11 cellular contexts compared by ENCODE assay signal in genomic region chr5:139495644-139496435, GRCh38. TPM values are rescaled to one million over a fixed set of nuclear protein-coding genes. Genes with fewer than 3 reads are reported as not detected.
DNase-seq lines count a peak whose midpoint lies in the region; ATAC-seq and TF ChIP-seq lines count a peak whose summit lies in the region.
"Had no signal": no experiment of that assay in that cellular context is flagged by ENCODE, and none has a peak within 500 bp of the region (broad histone marks: within the 10 kb centered on the region; RNA-seq: fewer than 3 reads in every experiment).

No MANE protein-coding gene starts in this region.

- no peak for TF ChIP-seq CTCF in HFFc6 (IDR thresholded peaks at IDR 0.05)

- no peaks in the 10 kb centered on the region for H3K36me3 ChIP-seq in CD4-positive, alpha-beta memory T cell (ENCODE audit: insufficient read depth, low read length)

- no peaks in the 10 kb centered on the region for H3K9me3 Mint-ChIP-seq in HFFc6
- H3K9me3 Mint-ChIP-seq in activated T-helper 2 cell treated with anti-CD3 and anti-CD28 coated beads, Interferon-gamma antibody, Interleukin-2, Interleukin-4, amounts not matched to agents 10 μg/mL and 5 μg/mL and 100 μg/mL, durations not matched to agents 14 hours and 24 hours and 36 hours, result no peaks in the 10 kb centered on the region
- H3K9me3 Mint-ChIP-seq in CD4-positive, alpha-beta memory T cell, result no peaks in the 10 kb centered on the region

- DNase-seq in AG08395 (ENCODE audit: low spot score), result peak; percentile 3
- peak; percentile 71 for DNase-seq in HFFc6
- no peak for DNase-seq in activated T-helper 2 cell treated with anti-CD3 and anti-CD28 coated beads, Interferon-gamma antibody, Interleukin-2, Interleukin-4, amounts not matched to agents 10 μg/mL and 5 μg/mL and 100 μg/mL, durations not matched to agents 14 hours and 24 hours and 36 hours (ENCODE audit: low spot score)
- peak; percentile 82 for DNase-seq in iris pigment epithelial cell (ENCODE audit: low read depth)
- DNase-seq in NCI-H748 treated with DMSO at 0.1 percent for 48 hours (lab: John Stamatoyannopoulos, UW), result no peak
- DNase-seq in CD4-positive, alpha-beta memory T cell, result no peak
- no peak for DNase-seq in stimulated activated CD4-positive, alpha-beta T cell treated with anti-CD3 and anti-CD28 coated beads, Interleukin-1b, Interleukin-23, amount 100 ng/mL, for 48 hours
- DNase-seq: caudate nucleus, KG1 had no signal

- intact Hi-C loops in activated T-helper 2 cell treated with anti-CD3 and anti-CD28 coated beads, Interferon-gamma antibody, Interleukin-2, Interleukin-4, amounts not matched to agents 10 μg/mL and 5 μg/mL and 100 μg/mL, durations not matched to agents 14 hours and 24 hours and 36 hours (cut with micrococcal nuclease), result no loop called here
- intact Hi-C loops in CD4-positive, alpha-beta memory T cell (cut with micrococcal nuclease), result no loop called here

- peak overlapping the region; percentile 65; the same call in 1 of the 2 replicates for H3K4me3 Mint-ChIP-seq in HFFc6
- H3K4me3 Mint-ChIP-seq in activated T-helper 2 cell treated with anti-CD3 and anti-CD28 coated beads, Interferon-gamma antibody, Interleukin-2, Interleukin-4, amounts not matched to agents 10 μg/mL and 5 μg/mL and 100 μg/mL, durations not matched to agents 14 hours and 24 hours and 36 hours (ENCODE audit: low read depth), result no peak overlapping the region
- no peak overlapping the region for H3K4me3 Mint-ChIP-seq in CD4-positive, alpha-beta memory T cell

- POLR2A ChIA-PET in CD4-positive, alpha-beta memory T cell (lab: Charles Lee; ENCODE audit: partially characterized antibody), result interaction anchor here (1.3 to 6.3 kb wide), 2 partner anchors 13 to 57 kb away, joined by 3 to 25 read pairs; partner anchors contain the start of genes DNAJC18 and STING1

- CTCF ChIA-PET in CD4-positive, alpha-beta memory T cell (lab: Charles Lee; ENCODE audit: partially characterized antibody), result interaction anchor here (2.0 to 5.3 kb wide), 2 partner anchors 17 to 73 kb away, joined by 12 to 35 read pairs; no protein-coding TSS in a partner anchor

- no peak for ATAC-seq in GM18519 (IDR thresholded peaks at IDR 0.05; ENCODE audit: low FRiP score, unreplicated experiment)

- no peak overlapping the region for H3K4me3 ChIP-seq in CD4-positive, alpha-beta memory T cell (ENCODE audit: low read length in 2 of 2)

- H3K27ac ChIP-seq in CD4-positive, alpha-beta memory T cell (ENCODE audit: low read depth, low read length), result no peak overlapping the region
- H3K27ac ChIP-seq: parathyroid adenoma had no signal

- no peaks in the 10 kb centered on the region for H3K9me3 ChIP-seq in CD4-positive, alpha-beta memory T cell (ENCODE audit: control insufficient read depth in 1 of 2, low read length in 2 of 2)

- no peaks in the 10 kb centered on the region for H3K27me3 Mint-ChIP-seq in HFFc6 (ENCODE audit: insufficient read depth)
- no peaks in the 10 kb centered on the region for H3K27me3 Mint-ChIP-seq in activated T-helper 2 cell treated with anti-CD3 and anti-CD28 coated beads, Interferon-gamma antibody, Interleukin-2, Interleukin-4, amounts not matched to agents 10 μg/mL and 5 μg/mL and 100 μg/mL, durations not matched to agents 14 hours and 24 hours and 36 hours (ENCODE audit: low read depth)
- H3K27me3 Mint-ChIP-seq in CD4-positive, alpha-beta memory T cell, result no peaks in the 10 kb centered on the region

- peak overlapping the region; percentile 96 for H3K27ac Mint-ChIP-seq in HFFc6
- H3K27ac Mint-ChIP-seq in activated T-helper 2 cell treated with anti-CD3 and anti-CD28 coated beads, Interferon-gamma antibody, Interleukin-2, Interleukin-4, amounts not matched to agents 10 μg/mL and 5 μg/mL and 100 μg/mL, durations not matched to agents 14 hours and 24 hours and 36 hours, result peak overlapping the region; percentile 49
- H3K27ac Mint-ChIP-seq in CD4-positive, alpha-beta memory T cell, result peak overlapping the region in 3 of 7 donors; percentile 24 to 64 (median 43)

- peaks cover 57% of the 10 kb centered on the region for H3K4me1 Mint-ChIP-seq in HFFc6 (ENCODE audit: low read depth)
- peaks cover 23% of the 10 kb centered on the region for H3K4me1 Mint-ChIP-seq in activated T-helper 2 cell treated with anti-CD3 and anti-CD28 coated beads, Interferon-gamma antibody, Interleukin-2, Interleukin-4, amounts not matched to agents 10 μg/mL and 5 μg/mL and 100 μg/mL, durations not matched to agents 14 hours and 24 hours and 36 hours (ENCODE audit: low read depth)
- H3K4me1 Mint-ChIP-seq in CD4-positive, alpha-beta memory T cell, result peaks cover 6 to 16% (median 11%) of the 10 kb centered on the region in 4 donors

- H3K27me3 ChIP-seq in CD4-positive, alpha-beta memory T cell (ENCODE audit: insufficient read depth, low read length), result no peaks in the 10 kb centered on the region

- H3K4me1 ChIP-seq in CD4-positive, alpha-beta memory T cell (ENCODE audit: insufficient read depth, low read length), result peaks cover 9% of the 10 kb centered on the region

- no peaks in the 10 kb centered on the region for H3K36me3 Mint-ChIP-seq in HFFc6 (ENCODE audit: low read depth)
- H3K36me3 Mint-ChIP-seq in activated T-helper 2 cell treated with anti-CD3 and anti-CD28 coated beads, Interferon-gamma antibody, Interleukin-2, Interleukin-4, amounts not matched to agents 10 μg/mL and 5 μg/mL and 100 μg/mL, durations not matched to agents 14 hours and 24 hours and 36 hours (ENCODE audit: low read depth), result no peaks in the 10 kb centered on the region
- H3K36me3 Mint-ChIP-seq in CD4-positive, alpha-beta memory T cell, result no peaks in the 10 kb centered on the region

RNA-seq across cellular contexts. Expression of gene STING1, which starts 13.3 kb away (rescaled TPM):
- 10 to 100 TPM; 68.8 to 99.6 (median 87.9) TPM for total RNA-seq in HFFc6 (2021; fragmentation: NEBNext Ultra II Directional; extraction: Animal tissue kit (Norgen Biotek cat#: 25700))
- total RNA-seq in activated T-helper 2 cell treated with anti-CD3 and anti-CD28 coated beads, Interferon-gamma antibody, Interleukin-2, Interleukin-4, amounts not matched to agents 10 μg/mL and 5 μg/mL and 100 μg/mL, durations not matched to agents 14 hours and 24 hours and 36 hours, result 167 and 169 TPM in 2 replicates
- 100 to 1,000 TPM; 141 to 144 TPM for total RNA-seq in CD4-positive, alpha-beta memory T cell
- polyA plus RNA-seq in CD4-positive, alpha-beta memory T cell, result 100 to 1,000 TPM; 124 to 176 TPM

RNA-seq across cellular contexts. Expression of gene SMIM33, which starts 25.0 kb away (rescaled TPM):
- total RNA-seq in HFFc6 (2021; fragmentation: NEBNext Ultra II Directional; extraction: Animal tissue kit (Norgen Biotek cat#: 25700)), result not detected
- 0.23 and 0.25 TPM in 2 replicates for total RNA-seq in activated T-helper 2 cell treated with anti-CD3 and anti-CD28 coated beads, Interferon-gamma antibody, Interleukin-2, Interleukin-4, amounts not matched to agents 10 μg/mL and 5 μg/mL and 100 μg/mL, durations not matched to agents 14 hours and 24 hours and 36 hours
- 1 to 10 TPM; 1.1 to 1.2 TPM for total RNA-seq in CD4-positive, alpha-beta memory T cell
- polyA plus RNA-seq in CD4-positive, alpha-beta memory T cell, result under 1 TPM; 0.31 to 0.94 TPM

RNA-seq across cellular contexts. Expression of gene ECSCR, which starts 33.3 kb away (rescaled TPM):
- total RNA-seq in HFFc6 (2021; fragmentation: NEBNext Ultra II Directional; extraction: Animal tissue kit (Norgen Biotek cat#: 25700)), result under 1 TPM; 0.28 to 0.91 (median 0.83) TPM
- 1.0 and 1.7 TPM in 2 replicates for total RNA-seq in activated T-helper 2 cell treated with anti-CD3 and anti-CD28 coated beads, Interferon-gamma antibody, Interleukin-2, Interleukin-4, amounts not matched to agents 10 μg/mL and 5 μg/mL and 100 μg/mL, durations not matched to agents 14 hours and 24 hours and 36 hours
- total RNA-seq in CD4-positive, alpha-beta memory T cell, result under 1 TPM; 0.32 to 0.33 TPM
- polyA plus RNA-seq in CD4-positive, alpha-beta memory T cell, result not detected

RNA-seq across cellular contexts. Expression of gene DNAJC18, which starts 56.5 kb away (rescaled TPM):
- total RNA-seq in HFFc6 (2021; fragmentation: NEBNext Ultra II Directional; extraction: Animal tissue kit (Norgen Biotek cat#: 25700)), result 10 to 100 TPM; 14.3 to 19.9 (median 18.2) TPM
- 29.8 and 35.8 TPM in 2 replicates for total RNA-seq in activated T-helper 2 cell treated with anti-CD3 and anti-CD28 coated beads, Interferon-gamma antibody, Interleukin-2, Interleukin-4, amounts not matched to agents 10 μg/mL and 5 μg/mL and 100 μg/mL, durations not matched to agents 14 hours and 24 hours and 36 hours
- total RNA-seq in CD4-positive, alpha-beta memory T cell, result 1 to 10 TPM; 6.2 to 7.3 TPM
- polyA plus RNA-seq in CD4-positive, alpha-beta memory T cell, result 1 to 10 TPM; 1.8 to 6.5 TPM

Comparison
In these comparisons a context has a peak if more than half of its experiments do, and no peak if none do; other contexts are left out.
1. DNase-seq: peak in AG08395 (single experiment), HFFc6 (single experiment) and iris pigment epithelial cell (single experiment); none in activated T-helper 2 cell treated with anti-CD3 and anti-CD28 coated beads, Interferon-gamma antibody, Interleukin-2, Interleukin-4, amounts not matched to agents 10 μg/mL and 5 μg/mL and 100 μg/mL, durations not matched to agents 14 hours and 24 hours and 36 hours (single experiment), NCI-H748 treated with DMSO at 0.1 percent for 48 hours (single experiment), CD4-positive, alpha-beta memory T cell (0 of 5) and stimulated activated CD4-positive, alpha-beta T cell treated with anti-CD3 and anti-CD28 coated beads, Interleukin-1b, Interleukin-23, amount 100 ng/mL, for 48 hours (single experiment).